28 cellular contexts compared by ENCODE assay signal in genomic region chr12:42277426-42278115, GRCh38.
"Had no signal": no experiment of that assay in that cellular context is flagged by ENCODE, and none has a peak within 500 bp of the region (broad histone marks: within the 10 kb centered on the region; RNA-seq: fewer than 3 reads in every experiment).

No MANE protein-coding gene starts in this region.

- H3K9me3 Mint-ChIP-seq: stimulated activated effector memory CD8-positive, alpha-beta T cell treated with anti-CD3 and anti-CD28 coated beads, Interleukin-12 subunit alpha, Interleukin-12 subunit beta, amount 100 ng/mL, for 72 hours had no signal

- H3K36me3 Mint-ChIP-seq: stimulated activated effector memory CD8-positive, alpha-beta T cell treated with anti-CD3 and anti-CD28 coated beads, Interleukin-12 subunit alpha, Interleukin-12 subunit beta, amount 100 ng/mL, for 72 hours had no signal

- H3K4me3 ChIP-seq: dorsolateral prefrontal cortex, heart right ventricle, left lung, ovary, psoas muscle, sigmoid colon, testis, tibial artery, upper lobe of left lung had no signal

- H3K4me1 Mint-ChIP-seq: stimulated activated effector memory CD8-positive, alpha-beta T cell treated with anti-CD3 and anti-CD28 coated beads, Interleukin-12 subunit alpha, Interleukin-12 subunit beta, amount 100 ng/mL, for 72 hours had no signal

- FAIRE-seq: colon, islet of Langerhans, urothelium cell line had no signal

- H3K36me3 ChIP-seq: heart right ventricle, left lung, ovary, sigmoid colon, tibial artery, upper lobe of left lung had no signal

- DNase-seq: dorsolateral prefrontal cortex; effector CD4-positive, alpha-beta T cell; foreskin melanocyte; glutamatergic neuron; heart right ventricle; hippocampal formation; left cardiac atrium; left lung; mesenchymal stem cell; midbrain; naive thymus-derived CD8-positive, alpha-beta T cell; occipital lobe; ovary; posterior cingulate gyrus; psoas muscle; right cardiac atrium; sigmoid colon; stimulated activated CD4-positive, alpha-beta T cell treated with anti-CD3 and anti-CD28 coated beads, Interleukin-2, amount 100 ng/mL, for 24 hours; stimulated activated CD4-positive, alpha-beta T cell treated with anti-CD3 and anti-CD28 coated beads, Interleukin-4, amount 100 ng/mL, for 24 hours; stimulated activated naive CD4-positive, alpha-beta T cell treated with Interleukin-2 at 50 U/mL for 16 hours; substantia nigra; testis; tibial artery; upper lobe of left lung had no signal

- H3K9me3 ChIP-seq: heart right ventricle, left lung, ovary, psoas muscle, sigmoid colon, testis, tibial artery, upper lobe of left lung had no signal

- ATAC-seq: heart right ventricle; left cardiac atrium; left lung; naive thymus-derived CD8-positive, alpha-beta T cell; psoas muscle; right cardiac atrium; stimulated activated effector memory CD8-positive, alpha-beta T cell treated with anti-CD3 and anti-CD28 coated beads, Interleukin-12 subunit alpha, Interleukin-12 subunit beta, amount 100 ng/mL, for 72 hours had no signal

- H3K27me3 ChIP-seq: dorsolateral prefrontal cortex, heart right ventricle, left lung, ovary, sigmoid colon, testis, tibial artery, upper lobe of left lung had no signal

- H3K27ac ChIP-seq: dorsolateral prefrontal cortex, heart right ventricle, left lung, ovary, psoas muscle, sigmoid colon, testis, tibial artery, upper lobe of left lung had no signal

- H3K4me1 ChIP-seq: left lung, psoas muscle, sigmoid colon, testis, tibial artery, upper lobe of left lung had no signal

- H3K4me3 Mint-ChIP-seq: naive thymus-derived CD8-positive, alpha-beta T cell; stimulated activated effector memory CD8-positive, alpha-beta T cell treated with anti-CD3 and anti-CD28 coated beads, Interleukin-12 subunit alpha, Interleukin-12 subunit beta, amount 100 ng/mL, for 72 hours had no signal

- H3K27ac Mint-ChIP-seq: naive thymus-derived CD8-positive, alpha-beta T cell; stimulated activated effector memory CD8-positive, alpha-beta T cell treated with anti-CD3 and anti-CD28 coated beads, Interleukin-12 subunit alpha, Interleukin-12 subunit beta, amount 100 ng/mL, for 72 hours had no signal
